ENCODE assay signal across 1 cellular context in genomic region chr18:23930002-23930401, GRCh38.
TF ChIP-seq lines count a peak whose summit lies in the region.

No MANE protein-coding gene starts in this region.

TF ChIP-seq in SK-N-SH treated with all-trans-retinoic acid at 6 μM for 48 hours, 23 proteins besides CTCF, POLR2A, EP300 and RAD21 (continued from another document):
- TF ChIP-seq RARB (CRISPR knock-in tag; IDR thresholded peaks at IDR 0.05) (no peak), CSDC2 (CRISPR knock-in tag; IDR thresholded peaks at IDR 0.05) (no peak), ZNF565 (CRISPR knock-in tag; conservative IDR thresholded peaks at IDR 0.05; ENCODE audit: low read depth) (no peak), PPARA (CRISPR knock-in tag; IDR thresholded peaks at IDR 0.05; ENCODE audit: borderline replicate concordance) (no peak), PATZ1 (CRISPR knock-in tag; IDR thresholded peaks at IDR 0.05; ENCODE audit: borderline replicate concordance) (no peak), ZNF8 (CRISPR knock-in tag; IDR thresholded peaks at IDR 0.05) (no peak), TOX (CRISPR knock-in tag; IDR thresholded peaks at IDR 0.05; ENCODE audit: borderline replicate concordance) (no peak)
